In genomic region chr13:27632214-27632613, GRCh38 we compare ENCODE assay signal across 28 cellular contexts.
"Had no signal": no experiment of that assay in that cellular context is flagged by ENCODE, and none has a peak within 500 bp of the region (broad histone marks: within the 10 kb centered on the region; RNA-seq: fewer than 3 reads in every experiment).

No MANE protein-coding gene starts in this region.

- H3K9me3 Mint-ChIP-seq: activated CD4-positive, alpha-beta T cell treated with anti-CD3 and anti-CD28 coated beads, Interleukin-2, amount 10 ng/mL, durations not matched to agents 24 days and 14 days; activated naive CD4-positive, alpha-beta T cell treated with anti-CD3 and anti-CD28 coated beads for 36 hours; activated naive CD8-positive, alpha-beta T cell treated with anti-CD3 and anti-CD28 coated beads for 36 hours; activated T-cell treated with anti-CD3 and anti-CD28 coated beads, Interleukin-2, amount 50 U/mL, for 4 hours; activated T-helper 1 cell treated with anti-CD3 and anti-CD28 coated beads, Interleukin-12 subunit alpha, Interleukin-12 subunit beta, Interleukin-2, Interleukin-4 antibody, amounts not matched to agents 30 ng/mL and 10 ng/mL and 1 ng/mL, durations not matched to agents 14 hours and 24 hours and 36 hours; T-helper 1 cell treated with Interleukin-12 subunit alpha and Interleukin-12 subunit beta and Interleukin-4 antibody, amounts not matched to agents 30 μg/mL and 1 μg/mL, for 36 hours; T-helper 2 cell treated with Interferon-gamma antibody and Interleukin-4, amounts not matched to agents 5 μg/mL and 100 μg/mL, for 36 hours had no signal

- H3K36me3 ChIP-seq: brain microvascular endothelial cell had no signal

- DNase-seq: activated CD4-positive, alpha-beta T cell treated with anti-CD3 and anti-CD28 coated beads, Interleukin-2, amount 50 U/mL, for 4 hours; activated CD8-positive, alpha-beta memory T cell treated with anti-CD3 and anti-CD28 coated beads, Interleukin-2, amount 50 U/mL, for 4 hours; activated gamma-delta T cell treated with Interleukin-2 at 50 U/mL for 16 hours; activated naive CD4-positive, alpha-beta T cell treated with anti-CD3 and anti-CD28 coated beads for 36 hours; activated naive CD8-positive, alpha-beta T cell treated with anti-CD3 and anti-CD28 coated beads for 36 hours; activated T-cell treated with anti-CD3 and anti-CD28 coated beads for 4 hours; activated T-cell treated with anti-CD3 and anti-CD28 coated beads, Interleukin-2, amount 50 U/mL, for 4 hours; amniotic stem cell; aorta; brain microvascular endothelial cell; central memory CD4-positive, alpha-beta T cell; Karpas-422; MM.1S; MV-4-11; NCI-H1092; NCI-H1436 treated with DMSO at 0.1 percent for 48 hours; NCI-H1694 treated with DMSO at 0.1 percent for 48 hours; NCI-H2029; NCI-H345; NCI-H524 treated with DMSO at 0.1 percent for 48 hours; SHP77 treated with DMSO at 0.1 percent for 48 hours; SK-N-SH had no signal

- ATAC-seq: Panc1 had no signal

- H3K9me3 ChIP-seq: SJSA1, SK-N-SH had no signal

- H3K4me3 ChIP-seq: SJSA1 had no signal

- H3K4me3 Mint-ChIP-seq: activated CD4-positive, alpha-beta T cell treated with anti-CD3 and anti-CD28 coated beads, Interleukin-2, amount 10 ng/mL, durations not matched to agents 24 days and 14 days; activated naive CD4-positive, alpha-beta T cell treated with anti-CD3 and anti-CD28 coated beads for 36 hours; activated naive CD8-positive, alpha-beta T cell treated with anti-CD3 and anti-CD28 coated beads for 36 hours; activated T-cell treated with anti-CD3 and anti-CD28 coated beads, Interleukin-2, amount 50 U/mL, for 4 hours; activated T-helper 1 cell treated with anti-CD3 and anti-CD28 coated beads, Interleukin-12 subunit alpha, Interleukin-12 subunit beta, Interleukin-2, Interleukin-4 antibody, amounts not matched to agents 30 ng/mL and 10 ng/mL and 1 ng/mL, durations not matched to agents 14 hours and 24 hours and 36 hours; T-helper 1 cell treated with Interleukin-12 subunit alpha and Interleukin-12 subunit beta and Interleukin-4 antibody, amounts not matched to agents 30 μg/mL and 1 μg/mL, for 36 hours; T-helper 2 cell treated with Interferon-gamma antibody and Interleukin-4, amounts not matched to agents 5 μg/mL and 100 μg/mL, for 36 hours had no signal

- H3K27ac Mint-ChIP-seq: activated CD4-positive, alpha-beta T cell treated with anti-CD3 and anti-CD28 coated beads, Interleukin-2, amount 10 ng/mL, durations not matched to agents 24 days and 14 days; activated naive CD4-positive, alpha-beta T cell treated with anti-CD3 and anti-CD28 coated beads for 36 hours; activated naive CD8-positive, alpha-beta T cell treated with anti-CD3 and anti-CD28 coated beads for 36 hours; activated T-helper 1 cell treated with anti-CD3 and anti-CD28 coated beads, Interleukin-12 subunit alpha, Interleukin-12 subunit beta, Interleukin-2, Interleukin-4 antibody, amounts not matched to agents 30 ng/mL and 10 ng/mL and 1 ng/mL, durations not matched to agents 14 hours and 24 hours and 36 hours; T-helper 1 cell treated with Interleukin-12 subunit alpha and Interleukin-12 subunit beta and Interleukin-4 antibody, amounts not matched to agents 30 μg/mL and 1 μg/mL, for 36 hours; T-helper 2 cell treated with Interferon-gamma antibody and Interleukin-4, amounts not matched to agents 5 μg/mL and 100 μg/mL, for 36 hours had no signal

- H3K27me3 Mint-ChIP-seq: activated CD4-positive, alpha-beta T cell treated with anti-CD3 and anti-CD28 coated beads, Interleukin-2, amount 10 ng/mL, durations not matched to agents 24 days and 14 days; activated naive CD8-positive, alpha-beta T cell treated with anti-CD3 and anti-CD28 coated beads for 36 hours had no signal

- H3K27me3 ChIP-seq: brain microvascular endothelial cell, SJSA1 had no signal

- H3K27ac ChIP-seq: brain microvascular endothelial cell, SJSA1 had no signal

- H3K4me1 ChIP-seq: SJSA1 had no signal
